ENCODE assay signal across 22 cellular contexts in genomic region chr1:167404161-167404888, GRCh38.
"Had no signal": no experiment of that assay in that cellular context is flagged by ENCODE, and none has a peak within 500 bp of the region (broad histone marks: within the 10 kb centered on the region; RNA-seq: fewer than 3 reads in every experiment).

No MANE protein-coding gene starts in this region.

- ATAC-seq: activated CD4-positive, alpha-beta T cell treated with anti-CD3 and anti-CD28 coated beads for 36 hours; activated CD8-positive, alpha-beta memory T cell treated with anti-CD3 and anti-CD28 coated beads, Interleukin-2, amount 10 ng/mL, durations not matched to agents 7 days and 5 days; effector memory CD8-positive, alpha-beta T cell; naive thymus-derived CD8-positive, alpha-beta T cell; SK-N-SH treated with all-trans-retinoic acid at 6 μM for 48 hours had no signal

- H3K27ac ChIP-seq: adrenal gland, left ventricle myocardium inferior, WERI-Rb-1 had no signal

- H3K4me3 ChIP-seq: adrenal gland, left ventricle myocardium inferior had no signal

- H3K27ac Mint-ChIP-seq: activated CD4-positive, alpha-beta memory T cell treated with anti-CD3 and anti-CD28 coated beads for 36 hours; activated CD4-positive, alpha-beta T cell treated with anti-CD3 and anti-CD28 coated beads for 36 hours; activated CD8-positive, alpha-beta memory T cell treated with anti-CD3 and anti-CD28 coated beads, Interleukin-2, amount 10 ng/mL, durations not matched to agents 7 days and 5 days; activated naive CD4-positive, alpha-beta T cell treated with anti-CD3 and anti-CD28 coated beads, Interleukin-2, amount 50 U/mL, for 24 hours; activated T-cell treated with anti-CD3 and anti-CD28 coated beads, Interleukin-2, amount 50 U/mL, for 24 hours; dendritic cell treated with granulocyte-macrophage colony-stimulating factor and Interleukin-4, amounts not matched to agents 40 ng/mL and 50 ng/mL, for 4 days; effector memory CD8-positive, alpha-beta T cell had no signal

- H3K4me1 Mint-ChIP-seq: activated CD4-positive, alpha-beta T cell treated with anti-CD3 and anti-CD28 coated beads for 36 hours had no signal

- H3K27me3 ChIP-seq: adrenal gland had no signal

- DNase-seq: activated CD4-positive, alpha-beta memory T cell treated with anti-CD3 and anti-CD28 coated beads for 36 hours; activated CD4-positive, alpha-beta T cell treated with anti-CD3 and anti-CD28 coated beads for 36 hours; activated CD8-positive, alpha-beta memory T cell treated with anti-CD3 and anti-CD28 coated beads, Interleukin-2, amount 10 ng/mL, durations not matched to agents 7 days and 5 days; activated effector memory CD4-positive, alpha-beta T cell treated with anti-CD3 and anti-CD28 coated beads, Interleukin-2, amount 50 U/mL, for 16 hours; activated T-cell treated with anti-CD3 and anti-CD28 coated beads, Interleukin-2, amount 50 U/mL, for 24 hours; effector memory CD8-positive, alpha-beta T cell; erythroblast; hippocampal formation; left ventricle myocardium inferior; mesenchymal stem cell; naive thymus-derived CD8-positive, alpha-beta T cell; nucleus accumbens; posterior cingulate gyrus; stimulated activated CD4-positive, alpha-beta T cell treated with anti-CD3 and anti-CD28 coated beads, Interleukin-4, amount 100 ng/mL, for 1 hour; stimulated activated naive CD4-positive, alpha-beta T cell; T-helper 1 cell; trophoblast cell; WERI-Rb-1 had no signal

- H3K9me3 ChIP-seq: adrenal gland, left ventricle myocardium inferior had no signal

- H3K4me3 Mint-ChIP-seq: activated CD4-positive, alpha-beta memory T cell treated with anti-CD3 and anti-CD28 coated beads for 36 hours; activated CD4-positive, alpha-beta T cell treated with anti-CD3 and anti-CD28 coated beads for 36 hours; activated CD8-positive, alpha-beta memory T cell treated with anti-CD3 and anti-CD28 coated beads, Interleukin-2, amount 10 ng/mL, durations not matched to agents 7 days and 5 days; activated naive CD4-positive, alpha-beta T cell treated with anti-CD3 and anti-CD28 coated beads, Interleukin-2, amount 50 U/mL, for 24 hours; activated T-cell treated with anti-CD3 and anti-CD28 coated beads, Interleukin-2, amount 50 U/mL, for 24 hours; dendritic cell treated with granulocyte-macrophage colony-stimulating factor and Interleukin-4, amounts not matched to agents 40 ng/mL and 50 ng/mL, for 4 days; effector memory CD8-positive, alpha-beta T cell; naive thymus-derived CD8-positive, alpha-beta T cell had no signal

- H3K27me3 Mint-ChIP-seq: activated CD4-positive, alpha-beta memory T cell treated with anti-CD3 and anti-CD28 coated beads for 36 hours; activated CD4-positive, alpha-beta T cell treated with anti-CD3 and anti-CD28 coated beads for 36 hours; activated CD8-positive, alpha-beta memory T cell treated with anti-CD3 and anti-CD28 coated beads, Interleukin-2, amount 10 ng/mL, durations not matched to agents 7 days and 5 days; activated naive CD4-positive, alpha-beta T cell treated with anti-CD3 and anti-CD28 coated beads, Interleukin-2, amount 50 U/mL, for 24 hours; activated T-cell treated with anti-CD3 and anti-CD28 coated beads, Interleukin-2, amount 50 U/mL, for 24 hours; dendritic cell treated with granulocyte-macrophage colony-stimulating factor and Interleukin-4, amounts not matched to agents 40 ng/mL and 50 ng/mL, for 4 days; effector memory CD8-positive, alpha-beta T cell; naive thymus-derived CD8-positive, alpha-beta T cell had no signal

- H3K36me3 ChIP-seq: adrenal gland had no signal

- H3K4me1 ChIP-seq: left ventricle myocardium inferior had no signal

- H3K9me3 Mint-ChIP-seq: activated CD4-positive, alpha-beta memory T cell treated with anti-CD3 and anti-CD28 coated beads for 36 hours; activated naive CD4-positive, alpha-beta T cell treated with anti-CD3 and anti-CD28 coated beads, Interleukin-2, amount 50 U/mL, for 24 hours; activated T-cell treated with anti-CD3 and anti-CD28 coated beads, Interleukin-2, amount 50 U/mL, for 24 hours; dendritic cell treated with granulocyte-macrophage colony-stimulating factor and Interleukin-4, amounts not matched to agents 40 ng/mL and 50 ng/mL, for 4 days; effector memory CD8-positive, alpha-beta T cell; naive thymus-derived CD8-positive, alpha-beta T cell had no signal
